1 cellular context compared by ENCODE assay signal in the genomic region with DNA sequence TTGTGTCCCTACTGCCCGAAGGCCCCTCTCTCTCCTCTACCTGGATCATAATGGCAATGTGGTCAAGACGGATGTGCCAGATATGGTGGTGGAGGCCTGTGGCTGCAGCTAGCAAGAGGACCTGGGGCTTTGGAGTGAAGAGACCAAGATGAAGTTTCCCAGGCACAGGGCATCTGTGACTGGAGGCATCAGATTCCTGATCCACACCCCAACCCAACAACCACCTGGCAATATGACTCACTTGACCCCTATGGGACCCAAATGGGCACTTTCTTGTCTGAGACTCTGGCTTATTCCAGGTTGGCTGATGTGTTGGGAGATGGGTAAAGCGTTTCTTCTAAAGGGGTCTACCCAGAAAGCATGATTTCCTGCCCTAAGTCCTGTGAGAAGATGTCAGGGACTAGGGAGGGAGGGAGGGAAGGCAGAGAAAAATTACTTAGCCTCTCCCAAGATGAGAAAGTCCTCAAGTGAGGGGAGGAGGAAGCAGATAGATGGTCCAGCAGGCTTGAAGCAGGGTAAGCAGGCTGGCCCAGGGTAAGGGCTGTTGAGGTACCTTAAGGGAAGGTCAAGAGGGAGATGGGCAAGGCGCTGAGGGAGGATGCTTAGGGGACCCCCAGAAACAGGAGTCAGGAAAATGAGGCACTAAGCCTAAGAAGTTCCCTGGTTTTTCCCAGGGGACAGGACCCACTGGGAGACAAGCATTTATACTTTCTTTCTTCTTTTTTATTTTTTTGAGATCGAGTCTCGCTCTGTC.
TF ChIP-seq lines count a peak whose summit lies in the region.

No MANE protein-coding gene starts in this region.

TF ChIP-seq in IMR-90, 13 proteins besides CTCF, POLR2A, EP300 and RAD21:
- TF ChIP-seq SMC3 (IDR thresholded peaks at IDR 0.05; ENCODE audit: low read depth, low read length) (no peak), CHD1 (IDR thresholded peaks at IDR 0.05; ENCODE audit: low read depth, low read length) (no peak), MAZ (IDR thresholded peaks at IDR 0.05; ENCODE audit: borderline replicate concordance, low read depth, low read length) (no peak), CEBPB (IDR thresholded peaks at IDR 0.05; ENCODE audit: low read depth, low read length) (no peak), MXI1 (IDR thresholded peaks at IDR 0.05; ENCODE audit: borderline replicate concordance, low read depth, low read length) (no peak), BHLHE40 (IDR thresholded peaks at IDR 0.05; ENCODE audit: low read depth, low read length) (no peak), USF2 (IDR thresholded peaks at IDR 0.05; ENCODE audit: low read depth, low read length) (no peak), NFE2L2 (IDR thresholded peaks at IDR 0.05; ENCODE audit: low read depth, low read length) (no peak), RFX5 (IDR thresholded peaks at IDR 0.05; ENCODE audit: low read depth, low read length) (no peak), MAFK (IDR thresholded peaks at IDR 0.05; ENCODE audit: low read depth, low read length) (no peak), RCOR1 (IDR thresholded peaks at IDR 0.05; ENCODE audit: insufficient replicate concordance, low read length) (no peak), FOS (IDR thresholded peaks at IDR 0.05; ENCODE audit: low read depth, low read length) (no peak)
- TF ChIP-seq, protein P1, sequence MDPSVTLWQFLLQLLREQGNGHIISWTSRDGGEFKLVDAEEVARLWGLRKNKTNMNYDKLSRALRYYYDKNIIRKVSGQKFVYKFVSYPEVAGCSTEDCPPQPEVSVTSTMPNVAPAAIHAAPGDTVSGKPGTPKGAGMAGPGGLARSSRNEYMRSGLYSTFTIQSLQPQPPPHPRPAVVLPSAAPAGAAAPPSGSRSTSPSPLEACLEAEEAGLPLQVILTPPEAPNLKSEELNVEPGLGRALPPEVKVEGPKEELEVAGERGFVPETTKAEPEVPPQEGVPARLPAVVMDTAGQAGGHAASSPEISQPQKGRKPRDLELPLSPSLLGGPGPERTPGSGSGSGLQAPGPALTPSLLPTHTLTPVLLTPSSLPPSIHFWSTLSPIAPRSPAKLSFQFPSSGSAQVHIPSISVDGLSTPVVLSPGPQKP (IDR thresholded peaks at IDR 0.05; ENCODE audit: borderline replicate concordance, low read depth, low read length): no peak
